Comparison of ENCODE assay signal across 27 cellular contexts in the genomic region with DNA sequence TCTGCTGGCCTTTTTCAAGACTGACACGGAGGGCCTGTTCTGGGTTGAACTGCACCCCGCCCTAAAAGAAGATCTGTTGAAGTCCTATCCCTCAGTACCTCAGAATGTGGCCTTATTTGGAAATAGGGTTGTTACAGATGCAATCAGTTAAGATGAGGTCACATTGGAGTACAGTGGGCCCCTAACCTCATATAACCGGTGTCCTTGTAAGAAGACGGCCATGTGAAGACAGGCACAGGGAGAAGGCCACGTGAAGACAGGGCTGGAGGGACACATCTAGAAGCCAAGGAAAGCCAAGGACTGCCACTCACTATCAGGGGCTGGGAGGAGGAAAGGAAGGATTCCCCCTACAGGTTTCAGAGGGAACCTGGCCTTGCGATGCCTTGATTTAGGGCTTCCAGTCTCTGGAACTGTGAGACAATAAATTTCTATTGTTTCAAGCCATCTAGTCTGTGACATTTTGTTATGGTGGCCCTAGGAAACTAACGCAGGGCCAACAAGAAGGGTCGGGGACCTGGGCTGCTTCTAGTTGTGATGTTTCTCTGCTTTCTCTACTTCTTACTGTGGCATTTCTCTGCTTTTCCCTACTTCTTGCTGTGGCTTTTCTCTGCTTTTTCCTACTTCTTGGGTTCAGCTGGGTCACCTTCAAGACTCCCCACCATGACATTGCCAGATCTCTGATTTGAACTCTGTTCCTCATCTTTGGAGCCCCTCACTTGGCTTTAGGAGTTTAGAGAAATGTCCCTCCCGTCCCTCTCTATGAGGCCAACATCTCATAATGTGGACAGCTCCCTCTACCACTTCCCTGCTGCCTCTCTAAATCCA. TPM values are rescaled to one million over a fixed set of nuclear protein-coding genes. Genes with fewer than 3 reads are reported as not detected.
A peak's percentile ranks its signal among the peaks of the same experiment; 100 is the strongest.
DNase-seq lines count a peak whose midpoint lies in the region; ATAC-seq, FAIRE-seq and TF ChIP-seq lines count a peak whose summit lies in the region.
"Had no signal": no experiment of that assay in that cellular context is flagged by ENCODE, and none has a peak within 500 bp of the region (broad histone marks: within the 10 kb centered on the region; RNA-seq: fewer than 3 reads in every experiment).

No MANE protein-coding gene starts in this region.

- H3K27ac Mint-ChIP-seq in nephron progenitor cell = peak overlapping the region; percentile 88
- H3K27ac Mint-ChIP-seq: activated CD8-positive, alpha-beta T cell treated with anti-CD3 and anti-CD28 coated beads, Interleukin-2, amount 10 ng/mL, durations not matched to agents 7 days and 5 days; T-helper 1 cell treated with Interleukin-12 subunit alpha and Interleukin-12 subunit beta and Interleukin-4 antibody, amounts not matched to agents 30 μg/mL and 1 μg/mL, for 36 hours had no signal

- H3K4me3 Mint-ChIP-seq in nephron progenitor cell = no peak overlapping the region
- H3K4me3 Mint-ChIP-seq: activated CD8-positive, alpha-beta T cell treated with anti-CD3 and anti-CD28 coated beads, Interleukin-2, amount 10 ng/mL, durations not matched to agents 7 days and 5 days; T-helper 1 cell treated with Interleukin-12 subunit alpha and Interleukin-12 subunit beta and Interleukin-4 antibody, amounts not matched to agents 30 μg/mL and 1 μg/mL, for 36 hours had no signal

- no peaks in the 10 kb centered on the region; a peak in 1 of 7 replicates for H3K27me3 ChIP-seq in H1 (replicated peaks in 1 of 4; ENCODE audit: control insufficient read depth in 3 of 4, extremely low read depth in 1 of 4, insufficient read depth in 3 of 4, low read length in 3 of 4)
- H3K27me3 ChIP-seq: colonic mucosa had no signal

- no peak overlapping the region for H2BK12ac ChIP-seq in H1 (ENCODE audit: low read depth, low read length)

- H3K36me3 Mint-ChIP-seq in nephron progenitor cell (ENCODE audit: low read depth) = no peaks in the 10 kb centered on the region

- H3K36me3 ChIP-seq in HEK293 (ENCODE audit: control insufficient read depth in 2 of 2, insufficient read depth in 1 of 2, low read length in 2 of 2) = no peaks in the 10 kb centered on the region
- no peaks in the 10 kb centered on the region for H3K36me3 ChIP-seq in H1 (ENCODE audit: control insufficient read depth in 2 of 4, insufficient read depth in 4 of 4, low read length in 3 of 4)
- H3K36me3 ChIP-seq: colonic mucosa, upper lobe of right lung had no signal

- H3K14ac ChIP-seq in H1 (ENCODE audit: insufficient read length) = no peak overlapping the region

- peaks cover 8% of the 10 kb centered on the region for H3K9me3 Mint-ChIP-seq in nephron progenitor cell
- H3K9me3 Mint-ChIP-seq: T-helper 1 cell treated with Interleukin-12 subunit alpha and Interleukin-12 subunit beta and Interleukin-4 antibody, amounts not matched to agents 30 μg/mL and 1 μg/mL, for 36 hours had no signal

- no peaks in the 10 kb centered on the region for H3K79me1 ChIP-seq in H1 (ENCODE audit: low read depth, low read length)

- H2BK5ac ChIP-seq in H1 (ENCODE audit: low read depth, low read length) = no peak overlapping the region

- H3K4ac ChIP-seq in H1 (replicated peaks; ENCODE audit: insufficient read length, low read depth, low read length) = no peak overlapping the region

- H4K20me1 ChIP-seq in H1 (replicated peaks in 1 of 2; ENCODE audit: control insufficient read depth in 1 of 2, insufficient read depth in 2 of 2, low read length in 2 of 2) = no peaks in the 10 kb centered on the region

- H3K4me3 ChIP-seq in HEK293 (ENCODE audit: low read depth, low read length) (no peak overlapping the region), H1 (ENCODE audit: extremely low read depth in 1 of 4, insufficient read depth in 2 of 4, low read depth in 3 of 4, low read length in 4 of 4) (no peak overlapping the region)
- H3K4me3 ChIP-seq: colonic mucosa, upper lobe of right lung had no signal

- no peak overlapping the region for H4K91ac ChIP-seq in H1 (replicated peaks; ENCODE audit: insufficient read length, low read length)

- no peak overlapping the region for H3K9ac ChIP-seq in H1 (replicated peaks in 1 of 4; ENCODE audit: extremely low read depth in 1 of 4, low read depth in 3 of 4, low read length in 3 of 4)

- H3K4me1 Mint-ChIP-seq in nephron progenitor cell = peaks cover 15% of the 10 kb centered on the region

- no peak overlapping the region for H3K18ac ChIP-seq in H1 (ENCODE audit: extremely low read depth, low read length)

- POLR2A ChIA-PET in HEK293 (lab: Yijun Ruan, JAX) = no interaction called here
- POLR2A ChIA-PET in H1 (lab: Charles Lee; ENCODE audit: partially characterized antibody) = interaction anchor here (0.6 to 0.7 kb wide), 2 partner anchors 224 to 280 kb away, joined by 3 to 5 read pairs; no protein-coding TSS in a partner anchor

- no peak overlapping the region for H2BK120ac ChIP-seq in H1 (replicated peaks; ENCODE audit: low read depth, low read length)

- no peak overlapping the region for H4K5ac ChIP-seq in H1 (ENCODE audit: insufficient read length, low read depth, low read length)

- H2BK20ac ChIP-seq in H1 (ENCODE audit: low read length) = no peak overlapping the region

- no peak for TF ChIP-seq CTCF in HEK293 (tag by site-specific recombination; IDR thresholded peaks at IDR 0.05)
- TF ChIP-seq CTCF in H1 (IDR thresholded peaks at IDR 0.05; ENCODE audit: control extremely low read depth in 1 of 3, insufficient read depth in 1 of 3, low read depth in 1 of 3, low read length in 3 of 3) = peak; percentile 37 to 55 (median 48)
- TF ChIP-seq CTCF in nephron progenitor cell (IDR thresholded peaks at IDR 0.05) = no peak

- no peak overlapping the region for H3K56ac ChIP-seq in H1 (replicated peaks; ENCODE audit: insufficient read length, low read depth, low read length)

- H3K9me3 ChIP-seq in HEK293 (ENCODE audit: control insufficient read depth, insufficient read depth, low read depth, low read length) = no peaks in the 10 kb centered on the region
- no peaks in the 10 kb centered on the region for H3K9me3 ChIP-seq in H1 (ENCODE audit: insufficient read depth in 2 of 2, low read depth in 1 of 2, low read length in 1 of 2)
- H3K9me3 ChIP-seq: colonic mucosa, upper lobe of right lung had no signal

- H3K4me1 ChIP-seq in HEK293 (ENCODE audit: control insufficient read depth, insufficient read depth, low read length) (no peaks in the 10 kb centered on the region), H1 (replicated peaks in 1 of 4; ENCODE audit: control insufficient read depth in 3 of 4, insufficient read depth in 4 of 4, low read length in 3 of 4) (no peaks in the 10 kb centered on the region)
- H3K4me1 ChIP-seq: colonic mucosa, upper lobe of right lung had no signal

- TF ChIP-seq EP300 in H1 (IDR thresholded peaks at IDR 0.05; ENCODE audit: borderline replicate concordance in 1 of 2, low read depth in 2 of 2, low read length in 2 of 2) = no peak

- H4K8ac ChIP-seq in H1 (ENCODE audit: extremely low read depth, insufficient read depth, low read length) = no peak overlapping the region

- TF ChIP-seq POLR2A in H1 (IDR thresholded peaks at IDR 0.05; ENCODE audit: control extremely low read depth in 1 of 2, low read depth in 2 of 2, low read length in 2 of 2) = no peak

- peak; percentile 16 to 45; a peak in 3 of 4 replicates for TF ChIP-seq RAD21 in H1 (IDR thresholded peaks at IDR 0.05 in 1 of 2, conservative IDR thresholded peaks at IDR 0.05 in 1 of 2; ENCODE audit: low read depth in 2 of 2, low read length in 2 of 2)

- no peak for FAIRE-seq in H1 (lab: Jason Lieb, UNC)
- FAIRE-seq: endometrium, small intestine had no signal

- H2AFZ ChIP-seq in H1 (ENCODE audit: low read length) = peak overlapping the region; percentile 65; the same call in 1 of the 2 replicates

- no peak overlapping the region for H3K23ac ChIP-seq in H1 (ENCODE audit: insufficient read length)

- ATAC-seq in HG03442 (IDR thresholded peaks at IDR 0.05; ENCODE audit: unreplicated experiment) (no peak), GM18498 (IDR thresholded peaks at IDR 0.05; ENCODE audit: unreplicated experiment) (no peak)
- ATAC-seq: activated CD8-positive, alpha-beta T cell treated with anti-CD3 and anti-CD28 coated beads, Interleukin-2, amount 10 ng/mL, durations not matched to agents 7 days and 5 days; left lobe of liver; upper lobe of right lung had no signal

- no peak overlapping the region for H2BK15ac ChIP-seq in H1 (ENCODE audit: low read length)

- peak; percentile 15 for DNase-seq in NOMO-1 treated with dmso at 0.1 percent for 144 hours (lab: John Stamatoyannopoulos, UW; ENCODE audit: unreplicated experiment)
- no peak for DNase-seq in H1 (ENCODE audit: low read depth in 1 of 2, low spot score in 2 of 2)
- no peak for DNase-seq in nephron progenitor cell
- DNase-seq in stimulated activated CD4-positive, alpha-beta T cell treated with anti-CD3 and anti-CD28 coated beads, Interleukin-1b, Interleukin-23, amount 100 ng/mL, for 48 hours = no peak
- no peak for DNase-seq in SHP77 (lab: John Stamatoyannopoulos, UW)
- DNase-seq: activated CD8-positive, alpha-beta T cell treated with anti-CD3 and anti-CD28 coated beads, Interleukin-2, amount 10 ng/mL, durations not matched to agents 7 days and 5 days; activated naive CD4-positive, alpha-beta T cell treated with anti-CD3 and anti-CD28 coated beads, Interleukin-2, amount 50 U/mL, for 16 hours; activated T-cell treated with anti-CD3 and anti-CD28 coated beads, Interleukin-2, amount 50 U/mL, for 48 hours; colonic mucosa; EL; foreskin melanocyte; IMR-90; NCI-H1092; NCI-H2081 treated with DMSO at 0.1 percent for 48 hours; NCI-H510A; small intestine; stimulated activated CD4-positive, alpha-beta T cell treated with anti-CD3 and anti-CD28 coated beads, Interleukin-4, amount 100 ng/mL, for 1 hour; upper lobe of right lung had no signal

- CTCF ChIA-PET in HEK293 (lab: Yijun Ruan, JAX) = interaction anchor here (0.5 to 0.8 kb wide), 3 partner anchors 12 to 525 kb away, joined by 3 to 4 read pairs (median 4); no protein-coding TSS in a partner anchor
- CTCF ChIA-PET in H1 (lab: Charles Lee; ENCODE audit: partially characterized antibody) = interaction anchor here (0.7 to 3.0 kb wide), 8 partner anchors 11 to 151 kb away, joined by 3 to 23 read pairs (median 3); no protein-coding TSS in a partner anchor

- no peak overlapping the region for H2AK5ac ChIP-seq in H1 (ENCODE audit: low read depth, low read length)

- H3K23me2 ChIP-seq in H1 (ENCODE audit: low read depth, low read length) = no peaks in the 10 kb centered on the region

- H3K4me2 ChIP-seq in H1 (ENCODE audit: insufficient read depth in 1 of 2, low read depth in 2 of 2, low read length in 2 of 2) = no peak overlapping the region

- WGBS in H1 (ENCODE audit: extremely low coverage in 1 of 2, insufficient coverage in 1 of 2, insufficient read length in 1 of 2, insufficient replicate concordance in 2 of 2, low coverage in 1 of 2, low lambda C conversion rate in 2 of 2, missing lambda C conversion rate in 1 of 2), 2 experiments = 81% methylated on average over 9 of the region's 9 CpGs; no CpG with 5 or more reads in 1 of the 2 experiments

- H3K27ac ChIP-seq in HEK293 (ENCODE audit: extremely low read depth, low read depth, low read length) (no peak overlapping the region), H1 (ENCODE audit: low read depth, low read length) (no peak overlapping the region)
- H3K27ac ChIP-seq: colonic mucosa, upper lobe of right lung had no signal

- peaks cover 47% of the 10 kb centered on the region for H3K27me3 Mint-ChIP-seq in nephron progenitor cell (ENCODE audit: low read depth, poor library complexity)

- H3K79me2 ChIP-seq in H1 (ENCODE audit: control insufficient read depth in 1 of 2, insufficient read depth in 2 of 2, low read length in 2 of 2) = peaks cover 0 to 2% of the 10 kb centered on the region in 2 experiments; a peak in 1 of 4 replicates

RNA-seq across cellular contexts. Expression of gene CCDC174, which starts 4.8 kb away (rescaled TPM):
- total RNA-seq in H1 (2021; fragmentation: NEBNext Ultra II Directional; extraction: Animal tissue kit (Norgen Biotek cat#: 25700)) = 11.9 and 14.1 TPM in 2 replicates
- 3.5 and 5.5 TPM in 2 replicates for polyA plus RNA-seq in H1 (2011; rRNA removed)
- polyA plus RNA-seq in H1 (2011; cell fraction: cytosol; rRNA removed) = 5.2 TPM
- polyA plus RNA-seq in H1 (2011; cell fraction: nucleus; rRNA removed) = 8.5 TPM
- 8.1 to 10.3 TPM (median 8.9 TPM) in 4 replicates for polyA plus RNA-seq in H1 (2012, experiment 1 of 2)
- 1.4 TPM for polyA plus RNA-seq in H1 (2012, experiment 2 of 2)
- polyA plus RNA-seq in H1 (2013, experiment 1 of 2) = 12.0 TPM
- 10.3 TPM for polyA plus RNA-seq in H1 (2013, experiment 2 of 2)
- 3.7 and 4.2 TPM in 2 replicates for polyA minus RNA-seq in H1 (2011; rRNA and poly(A)+ RNA removed)
- polyA minus RNA-seq in H1 (2011; cell fraction: cytosol; rRNA and poly(A)+ RNA removed) = 2.9 TPM
- 6.6 TPM for polyA minus RNA-seq in H1 (2011; cell fraction: nucleus; rRNA and poly(A)+ RNA removed)

RNA-seq across cellular contexts. Expression of gene C3orf20, which starts 28.1 kb away (rescaled TPM):
- not detected in 2 replicates for total RNA-seq in H1 (2021; fragmentation: NEBNext Ultra II Directional; extraction: Animal tissue kit (Norgen Biotek cat#: 25700))
- not detected in 2 replicates for polyA plus RNA-seq in H1 (2011; rRNA removed)
- not detected for polyA plus RNA-seq in H1 (2011; cell fraction: cytosol; rRNA removed)
- polyA plus RNA-seq in H1 (2011; cell fraction: nucleus; rRNA removed) = not detected
- not detected in 4 replicates for polyA plus RNA-seq in H1 (2012, experiment 1 of 2)
- polyA plus RNA-seq in H1 (2012, experiment 2 of 2) = not detected
- 0.02 TPM for polyA plus RNA-seq in H1 (2013, experiment 1 of 2)
- not detected for polyA plus RNA-seq in H1 (2013, experiment 2 of 2)
- 0.03 TPM in 1 of 2 replicates, not detected in the other for polyA minus RNA-seq in H1 (2011; rRNA and poly(A)+ RNA removed)
- not detected for polyA minus RNA-seq in H1 (2011; cell fraction: cytosol; rRNA and poly(A)+ RNA removed)
- not detected for polyA minus RNA-seq in H1 (2011; cell fraction: nucleus; rRNA and poly(A)+ RNA removed)
- total RNA-seq: IMR-90, pulmonary artery endothelial cell, Right ventricle myocardium inferior had no signal
- polyA plus RNA-seq: BJ, IMR-90 had no signal

Comparison
In these comparisons a context has a peak if more than half of its experiments do, and no peak if none do; other contexts are left out.
1. CTCF ChIP-seq: peak in H1 (3 of 3); none in HEK293 (single experiment) and nephron progenitor cell (single experiment).
2. Of the 6 proteins assayed by ChIP-seq in both HEK293 and H1: peak only in HEK293: none; only in H1: CTCF; in both: none; in neither: 5.